ENCODE assay signal across 26 cellular contexts in the genomic region with DNA sequence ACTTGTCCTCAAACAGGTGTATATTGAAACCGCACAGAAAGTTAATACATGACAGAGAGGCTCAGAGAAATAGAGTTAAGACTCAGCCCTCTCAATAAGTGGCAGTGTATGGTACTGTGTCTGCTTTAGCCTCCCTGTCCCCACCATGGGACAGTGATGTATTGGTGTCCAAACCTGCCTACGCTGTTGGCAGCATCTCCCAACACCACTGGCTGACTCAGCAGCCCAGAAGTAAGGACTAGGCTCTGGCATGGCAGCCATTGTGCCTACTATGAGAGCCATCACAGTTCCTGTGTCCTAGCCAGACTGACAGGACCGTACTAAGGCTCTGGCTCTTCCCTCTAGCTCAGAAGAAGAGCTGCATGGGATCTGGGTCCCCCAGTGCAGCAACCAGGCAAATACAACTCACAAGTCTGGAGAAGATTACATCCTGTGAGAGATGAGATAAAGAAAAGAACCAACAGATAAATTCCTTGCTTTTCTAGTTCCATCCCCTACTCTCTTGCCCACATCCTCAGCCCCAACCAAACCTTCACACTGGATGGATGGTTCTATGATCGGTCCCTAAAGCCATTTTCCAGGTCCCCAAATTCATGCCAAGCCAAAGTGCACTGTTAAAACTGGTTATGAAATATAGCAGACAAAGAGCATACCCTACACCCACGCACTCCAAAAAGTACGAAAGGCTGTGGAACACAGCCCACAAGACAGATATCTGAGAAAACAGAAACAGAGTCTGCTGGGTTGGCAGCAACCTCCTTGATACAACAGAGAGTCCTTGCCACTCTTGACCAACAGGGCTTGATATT.
"Had no signal": no experiment of that assay in that cellular context is flagged by ENCODE, and none has a peak within 500 bp of the region (broad histone marks: within the 10 kb centered on the region; RNA-seq: fewer than 3 reads in every experiment).

No MANE protein-coding gene starts in this region.

- H3K4me3 Mint-ChIP-seq: activated CD8-positive, alpha-beta memory T cell treated with anti-CD3 and anti-CD28 coated beads, Interleukin-2, amount 10 ng/mL, durations not matched to agents 7 days and 5 days; activated naive CD4-positive, alpha-beta T cell treated with anti-CD3 and anti-CD28 coated beads, Interleukin-2, amount 50 U/mL, for 24 hours; activated T-cell treated with anti-CD3 and anti-CD28 coated beads, Interleukin-2, amount 50 U/mL, for 24 hours; activated T-helper 1 cell treated with anti-CD3 and anti-CD28 coated beads, Interleukin-12 subunit alpha, Interleukin-12 subunit beta, Interleukin-2, Interleukin-4 antibody, amounts not matched to agents 30 ng/mL and 10 ng/mL and 1 ng/mL, durations not matched to agents 14 hours and 24 hours and 36 hours; T-helper 17 cell; WTC11 had no signal

- H3K9me3 Mint-ChIP-seq: activated naive CD4-positive, alpha-beta T cell treated with anti-CD3 and anti-CD28 coated beads, Interleukin-2, amount 50 U/mL, for 24 hours; activated T-cell treated with anti-CD3 and anti-CD28 coated beads, Interleukin-2, amount 50 U/mL, for 24 hours; activated T-helper 1 cell treated with anti-CD3 and anti-CD28 coated beads, Interleukin-12 subunit alpha, Interleukin-12 subunit beta, Interleukin-2, Interleukin-4 antibody, amounts not matched to agents 30 ng/mL and 10 ng/mL and 1 ng/mL, durations not matched to agents 14 hours and 24 hours and 36 hours had no signal

- H3K4me3 ChIP-seq: ascending aorta, body of pancreas had no signal

- ATAC-seq: activated CD8-positive, alpha-beta memory T cell treated with anti-CD3 and anti-CD28 coated beads, Interleukin-2, amount 10 ng/mL, durations not matched to agents 7 days and 5 days; body of pancreas; PC-3; T-helper 17 cell; WTC11 had no signal

- H3K4me1 Mint-ChIP-seq: activated CD8-positive, alpha-beta memory T cell treated with anti-CD3 and anti-CD28 coated beads, Interleukin-2, amount 10 ng/mL, durations not matched to agents 7 days and 5 days; activated naive CD4-positive, alpha-beta T cell treated with anti-CD3 and anti-CD28 coated beads, Interleukin-2, amount 50 U/mL, for 24 hours; T-helper 17 cell; WTC11 had no signal

- H3K27me3 ChIP-seq: ascending aorta, body of pancreas had no signal

- H3K27ac Mint-ChIP-seq: activated CD8-positive, alpha-beta memory T cell treated with anti-CD3 and anti-CD28 coated beads, Interleukin-2, amount 10 ng/mL, durations not matched to agents 7 days and 5 days; activated naive CD4-positive, alpha-beta T cell treated with anti-CD3 and anti-CD28 coated beads, Interleukin-2, amount 50 U/mL, for 24 hours; activated T-cell treated with anti-CD3 and anti-CD28 coated beads, Interleukin-2, amount 50 U/mL, for 24 hours; activated T-helper 1 cell treated with anti-CD3 and anti-CD28 coated beads, Interleukin-12 subunit alpha, Interleukin-12 subunit beta, Interleukin-2, Interleukin-4 antibody, amounts not matched to agents 30 ng/mL and 10 ng/mL and 1 ng/mL, durations not matched to agents 14 hours and 24 hours and 36 hours; T-helper 17 cell; WTC11 had no signal

- FAIRE-seq: bronchial epithelial cell had no signal

- H3K27ac ChIP-seq: ascending aorta, body of pancreas had no signal

- H3K36me3 ChIP-seq: ascending aorta had no signal

- DNase-seq: activated CD4-positive, alpha-beta T cell treated with anti-CD3 and anti-CD28 coated beads for 48 hours; activated CD4-positive, alpha-beta T cell treated with anti-CD3 and anti-CD28 coated beads, Interleukin-2, amount 50 U/mL, for 48 hours; activated CD4-positive, CD25-positive, alpha-beta regulatory T cell treated with anti-CD3 and anti-CD28 coated beads, Interleukin-2, amount 50 U/mL, for 72 hours; activated CD8-positive, alpha-beta memory T cell treated with anti-CD3 and anti-CD28 coated beads, Interleukin-2, amount 10 ng/mL, durations not matched to agents 7 days and 5 days; activated effector memory CD4-positive, alpha-beta T cell treated with Interleukin-2 at 50 U/mL for 16 hours; activated naive CD4-positive, alpha-beta T cell; activated T-cell treated with anti-CD3 and anti-CD28 coated beads, Interleukin-2, amount 50 U/mL, for 24 hours; body of pancreas; central memory CD4-positive, alpha-beta T cell; Karpas-422; MM.1S; NCI-H1105; NCI-H1436 treated with DMSO at 0.1 percent for 48 hours; NCI-H187; NCI-H2081; NCI-H510A treated with DMSO at 0.1 percent for 48 hours; NCI-H69; PC-3; SHP77 treated with DMSO at 0.1 percent for 48 hours; T-helper 17 cell; T1000 had no signal

- H3K9me3 ChIP-seq: ascending aorta, body of pancreas had no signal

- H3K36me3 Mint-ChIP-seq: activated CD8-positive, alpha-beta memory T cell treated with anti-CD3 and anti-CD28 coated beads, Interleukin-2, amount 10 ng/mL, durations not matched to agents 7 days and 5 days had no signal

- H3K4me1 ChIP-seq: ascending aorta, body of pancreas had no signal
